1 cellular context compared by ENCODE assay signal in the genomic region with DNA sequence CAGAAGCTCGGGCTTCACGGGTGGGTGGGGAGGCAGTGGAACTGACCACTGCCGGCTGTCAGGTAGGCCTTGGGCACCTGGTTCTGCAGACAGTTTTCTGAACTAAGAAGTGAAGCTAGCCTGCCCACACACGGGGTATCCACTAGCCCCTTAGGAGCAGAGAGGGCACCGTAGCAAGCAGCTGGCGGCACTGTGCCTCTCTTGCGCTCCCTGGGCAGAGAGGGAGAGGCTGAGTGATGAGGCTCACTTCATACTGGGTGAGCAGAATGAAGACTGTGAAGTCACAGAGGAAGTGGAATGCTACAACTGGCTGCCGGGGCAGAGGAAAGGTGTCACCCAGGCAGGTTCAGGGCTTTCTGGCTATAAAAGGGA.
TF ChIP-seq lines count a peak whose summit lies in the region.

No MANE protein-coding gene starts in this region.

TF ChIP-seq in SK-N-SH treated with all-trans-retinoic acid at 6 μM for 48 hours, 23 proteins besides CTCF, POLR2A, EP300 and RAD21 (continued from another document):
- TF ChIP-seq ZFP30 (CRISPR knock-in tag; IDR thresholded peaks at IDR 0.05) (no peak), ZNF8 (CRISPR knock-in tag; IDR thresholded peaks at IDR 0.05) (no peak), OSR1 (CRISPR knock-in tag; IDR thresholded peaks at IDR 0.05) (no peak), ZFP3 (CRISPR knock-in tag; IDR thresholded peaks at IDR 0.05) (no peak), ESRRG (CRISPR knock-in tag; IDR thresholded peaks at IDR 0.05) (no peak), SNAI2 (CRISPR knock-in tag; IDR thresholded peaks at IDR 0.05) (no peak)
- TF ChIP-seq, protein P1, sequence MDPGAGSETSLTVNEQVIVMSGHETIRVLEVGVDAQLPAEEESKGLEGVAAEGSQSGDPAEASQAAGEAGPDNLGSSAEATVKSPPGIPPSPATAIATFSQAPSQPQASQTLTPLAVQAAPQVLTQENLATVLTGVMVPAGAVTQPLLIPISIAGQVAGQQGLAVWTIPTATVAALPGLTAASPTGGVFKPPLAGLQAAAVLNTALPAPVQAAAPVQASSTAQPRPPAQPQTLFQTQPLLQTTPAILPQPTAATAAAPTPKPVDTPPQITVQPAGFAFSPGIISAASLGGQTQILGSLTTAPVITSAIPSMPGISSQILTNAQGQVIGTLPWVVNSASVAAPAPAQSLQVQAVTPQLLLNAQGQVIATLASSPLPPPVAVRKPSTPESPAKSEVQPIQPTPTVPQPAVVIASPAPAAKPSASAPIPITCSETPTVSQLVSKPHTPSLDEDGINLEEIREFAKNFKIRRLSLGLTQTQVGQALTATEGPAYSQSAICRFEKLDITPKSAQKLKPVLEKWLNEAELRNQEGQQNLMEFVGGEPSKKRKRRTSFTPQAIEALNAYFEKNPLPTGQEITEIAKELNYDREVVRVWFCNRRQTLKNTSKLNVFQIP (CRISPR knock-in tag; IDR thresholded peaks at IDR 0.05; ENCODE audit: borderline replicate concordance, low read depth) = no peak
- TF ChIP-seq, protein P2, sequence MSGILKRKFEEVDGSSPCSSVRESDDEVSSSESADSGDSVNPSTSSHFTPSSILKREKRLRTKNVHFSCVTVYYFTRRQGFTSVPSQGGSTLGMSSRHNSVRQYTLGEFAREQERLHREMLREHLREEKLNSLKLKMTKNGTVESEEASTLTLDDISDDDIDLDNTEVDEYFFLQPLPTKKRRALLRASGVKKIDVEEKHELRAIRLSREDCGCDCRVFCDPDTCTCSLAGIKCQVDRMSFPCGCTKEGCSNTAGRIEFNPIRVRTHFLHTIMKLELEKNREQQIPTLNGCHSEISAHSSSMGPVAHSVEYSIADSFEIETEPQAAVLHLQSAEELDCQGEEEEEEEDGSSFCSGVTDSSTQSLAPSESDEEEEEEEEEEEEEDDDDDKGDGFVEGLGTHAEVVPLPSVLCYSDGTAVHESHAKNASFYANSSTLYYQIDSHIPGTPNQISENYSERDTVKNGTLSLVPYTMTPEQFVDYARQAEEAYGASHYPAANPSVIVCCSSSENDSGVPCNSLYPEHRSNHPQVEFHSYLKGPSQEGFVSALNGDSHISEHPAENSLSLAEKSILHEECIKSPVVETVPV (CRISPR knock-in tag; IDR thresholded peaks at IDR 0.05) = no peak
- TF ChIP-seq, protein P3, sequence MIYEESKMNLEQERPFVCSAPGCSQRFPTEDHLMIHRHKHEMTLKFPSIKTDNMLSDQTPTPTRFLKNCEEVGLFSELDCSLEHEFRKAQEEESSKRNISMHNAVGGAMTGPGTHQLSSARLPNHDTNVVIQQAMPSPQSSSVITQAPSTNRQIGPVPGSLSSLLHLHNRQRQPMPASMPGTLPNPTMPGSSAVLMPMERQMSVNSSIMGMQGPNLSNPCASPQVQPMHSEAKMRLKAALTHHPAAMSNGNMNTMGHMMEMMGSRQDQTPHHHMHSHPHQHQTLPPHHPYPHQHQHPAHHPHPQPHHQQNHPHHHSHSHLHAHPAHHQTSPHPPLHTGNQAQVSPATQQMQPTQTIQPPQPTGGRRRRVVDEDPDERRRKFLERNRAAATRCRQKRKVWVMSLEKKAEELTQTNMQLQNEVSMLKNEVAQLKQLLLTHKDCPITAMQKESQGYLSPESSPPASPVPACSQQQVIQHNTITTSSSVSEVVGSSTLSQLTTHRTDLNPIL (CRISPR knock-in tag; IDR thresholded peaks at IDR 0.05; ENCODE audit: low read depth) = no peak
